In genomic region chr2:168210898-168211570, GRCh38 we compare ENCODE assay signal across 9 cellular contexts. TPM values are rescaled to one million over a fixed set of nuclear protein-coding genes. Genes with fewer than 3 reads are reported as not detected.
A peak's percentile ranks its signal among the peaks of the same experiment; 100 is the strongest.
DNase-seq lines count a peak whose midpoint lies in the region; ATAC-seq and TF ChIP-seq lines count a peak whose summit lies in the region.
"Had no signal": no experiment of that assay in that cellular context is flagged by ENCODE, and none has a peak within 500 bp of the region (broad histone marks: within the 10 kb centered on the region; RNA-seq: fewer than 3 reads in every experiment).

No MANE protein-coding gene starts in this region.

- H2AFZ ChIP-seq in GM23338, result no peak overlapping the region

- no peak overlapping the region for H3K4me2 ChIP-seq in GM23338

- no peaks in the 10 kb centered on the region for H3F3A ChIP-seq in GM23338 (replicated peaks; ENCODE audit: low read depth)

- H3K4me3 ChIP-seq in gastroesophageal sphincter (peak overlapping the region; percentile 11 to 22), GM23338 (no peak overlapping the region)
- H3K4me3 ChIP-seq: SJCRH30 had no signal

- peaks cover 10 to 60% (median 11%) of the 10 kb centered on the region in 3 donors for H3K4me1 ChIP-seq in gastroesophageal sphincter
- no peaks in the 10 kb centered on the region for H3K4me1 ChIP-seq in GM23338 (ENCODE audit: insufficient read depth)
- H3K4me1 ChIP-seq: SJCRH30 had no signal

- no peak for TF ChIP-seq CTCF in gastroesophageal sphincter (IDR thresholded peaks at IDR 0.05)
- TF ChIP-seq CTCF in GM23338 (conservative IDR thresholded peaks at IDR 0.05; ENCODE audit: low read depth in 2 of 2), result no peak

- H3K9me3 ChIP-seq in gastroesophageal sphincter, result no peaks in the 10 kb centered on the region
- H3K9me3 ChIP-seq: SJCRH30 had no signal

- no peaks in the 10 kb centered on the region for H3K36me3 Mint-ChIP-seq in GM23338 (ENCODE audit: low read depth)

- H3K27ac ChIP-seq in gastroesophageal sphincter (peak overlapping the region; percentile 23 to 78 (median 66)), GM23338 (ENCODE audit: low read depth) (no peak overlapping the region)
- H3K27ac ChIP-seq: SJCRH30 had no signal

- no peak overlapping the region for H3K27ac Mint-ChIP-seq in GM23338

- no peaks in the 10 kb centered on the region for H3K9me2 ChIP-seq in GM23338 (ENCODE audit: insufficient read depth)

- H3K36me3 ChIP-seq in gastroesophageal sphincter (no peaks in the 10 kb centered on the region), GM23338 (ENCODE audit: insufficient read depth) (no peaks in the 10 kb centered on the region)
- H3K36me3 ChIP-seq: SJCRH30 had no signal

- no peak for TF ChIP-seq EP300 in gastroesophageal sphincter (IDR thresholded peaks at IDR 0.05)

- peaks cover under 1% of the 10 kb centered on the region for H3K27me3 Mint-ChIP-seq in GM23338 (ENCODE audit: insufficient read depth, low read depth, poor library complexity)

- peaks cover 10% of the 10 kb centered on the region for H3K4me1 Mint-ChIP-seq in GM23338

- no peak for TF ChIP-seq POLR2A in gastroesophageal sphincter (IDR thresholded peaks at IDR 0.05)

- 14 to 30% methylated on average over 3 of the region's 3 CpGs for WGBS in gastroesophageal sphincter (ENCODE audit: low coverage in 1 of 2), 2 donors

- no peaks in the 10 kb centered on the region for H3K27me3 ChIP-seq in gastroesophageal sphincter
- H3K27me3 ChIP-seq in GM23338 (ENCODE audit: insufficient read depth), result no peaks in the 10 kb centered on the region
- H3K27me3 ChIP-seq: SJCRH30 had no signal

- ATAC-seq in HG03520 (IDR thresholded peaks at IDR 0.05; ENCODE audit: unreplicated experiment), result peak; percentile 50
- peak; percentile 87 for ATAC-seq in gastroesophageal sphincter
- no peak for ATAC-seq in HG03457 (IDR thresholded peaks at IDR 0.05; ENCODE audit: unreplicated experiment)
- no peak for ATAC-seq in GM23338
- ATAC-seq in GM19455 (IDR thresholded peaks at IDR 0.05; ENCODE audit: unreplicated experiment), result no peak

- DNase-seq in GF-D8 (lab: John Stamatoyannopoulos, UW), result peak; percentile 91
- DNase-seq in SKM-1 treated with dmso at 0.1 percent for 144 hours (lab: John Stamatoyannopoulos, UW; ENCODE audit: unreplicated experiment), result peak; percentile 98
- DNase-seq in stromal cell of bone marrow (ENCODE audit: low read depth), result peak; percentile 57
- DNase-seq in GM23338 (ENCODE audit: low spot score), result no peak

- H3K4me3 Mint-ChIP-seq in GM23338, result no peak overlapping the region

- no peaks in the 10 kb centered on the region for H3K79me2 ChIP-seq in GM23338 (replicated peaks; ENCODE audit: insufficient read depth)

- no peaks in the 10 kb centered on the region for H4K20me1 ChIP-seq in GM23338 (replicated peaks; ENCODE audit: insufficient read depth)

- H3K9me3 Mint-ChIP-seq in GM23338, result no peaks in the 10 kb centered on the region

TF ChIP-seq in GM23338, 12 proteins besides CTCF, POLR2A, EP300 and RAD21:
- TF ChIP-seq REST (IDR thresholded peaks at IDR 0.05; ENCODE audit: unreplicated experiment), result no peak
- no peak for TF ChIP-seq ETS1 (IDR thresholded peaks at IDR 0.05)

RNA-seq across cellular contexts. Expression of gene STK39, which starts 36.4 kb away (rescaled TPM):
- total RNA-seq in gastroesophageal sphincter, result 10 to 100 TPM; 35.3 to 58.0 (median 47.0) TPM
- 14.2 and 16.9 TPM in 2 replicates for total RNA-seq in GM23338 (2014; rRNA removed; shearing (Covaris generic))
- 9.5 and 10.0 TPM in 2 replicates for polyA plus RNA-seq in GM23338 (2016; fragmentation: Nextera tagmentation; extraction: Ambion mirVana)

Comparison
In these comparisons a context has a peak if more than half of its experiments do, and no peak if none do; other contexts are left out.
1. ATAC-seq: peak in HG03520 (single experiment) and gastroesophageal sphincter (single experiment); none in HG03457 (single experiment), GM23338 (single experiment) and GM19455 (single experiment).